ENCODE assay signal across 15 cellular contexts in genomic region chr3:99666201-99666600, GRCh38. TPM values are rescaled to one million over a fixed set of nuclear protein-coding genes. Genes with fewer than 3 reads are reported as not detected.
DNase-seq lines count a peak whose midpoint lies in the region; TF ChIP-seq lines count a peak whose summit lies in the region.
"Had no signal": no experiment of that assay in that cellular context is flagged by ENCODE, and none has a peak within 500 bp of the region (broad histone marks: within the 10 kb centered on the region; RNA-seq: fewer than 3 reads in every experiment).

No MANE protein-coding gene starts in this region.

- intact Hi-C loops in ascending aorta (cut with DNase I) (no loop called here), thyroid gland (cut with DNase I) (no loop called here), adrenal gland (cut with DNase I) (no loop called here), OCI-LY7 (cut with micrococcal nuclease; ENCODE audit: unreplicated experiment) (loop anchor here (5.0 to 10.0 kb wide), 2 partner anchors 86 to 1161 kb away; no protein-coding TSS in a partner anchor)

- no peaks in the 10 kb centered on the region for H3K79me2 ChIP-seq in OCI-LY7 (ENCODE audit: insufficient read depth, low read depth, low read length)

- H3K4me1 Mint-ChIP-seq in activated CD4-positive, alpha-beta memory T cell treated with anti-CD3 and anti-CD28 coated beads, Interleukin-2, amount 10 ng/mL, durations not matched to agents 7 days and 5 days: no peaks in the 10 kb centered on the region
- H3K4me1 Mint-ChIP-seq: naive thymus-derived CD8-positive, alpha-beta T cell had no signal

- WGBS in thyroid gland, 2 donors: 37 to 48% methylated on average over 1 of the region's 1 CpG
- WGBS in adrenal gland, 4 donors: 14 to 48% (median 37%) methylated on average over 1 of the region's 1 CpG

- peak in 1 of 2 donors; percentile 9 for TF ChIP-seq POLR2A in thyroid gland (IDR thresholded peaks at IDR 0.05)
- TF ChIP-seq POLR2A in adrenal gland (IDR thresholded peaks at IDR 0.05): no peak

- H3K9me3 Mint-ChIP-seq in activated CD4-positive, alpha-beta memory T cell treated with anti-CD3 and anti-CD28 coated beads, Interleukin-2, amount 10 ng/mL, durations not matched to agents 7 days and 5 days: no peaks in the 10 kb centered on the region
- H3K9me3 Mint-ChIP-seq: dendritic cell treated with granulocyte-macrophage colony-stimulating factor and Interleukin-4, amounts not matched to agents 40 ng/mL and 50 ng/mL, for 4 days had no signal

- H3K27me3 Mint-ChIP-seq in activated CD4-positive, alpha-beta memory T cell treated with anti-CD3 and anti-CD28 coated beads, Interleukin-2, amount 10 ng/mL, durations not matched to agents 7 days and 5 days: peaks cover 4% of the 10 kb centered on the region
- H3K27me3 Mint-ChIP-seq: dendritic cell treated with granulocyte-macrophage colony-stimulating factor and Interleukin-4, amounts not matched to agents 40 ng/mL and 50 ng/mL, for 4 days had no signal

- H3K27ac Mint-ChIP-seq in activated CD4-positive, alpha-beta memory T cell treated with anti-CD3 and anti-CD28 coated beads, Interleukin-2, amount 10 ng/mL, durations not matched to agents 7 days and 5 days: no peak overlapping the region
- H3K27ac Mint-ChIP-seq: activated CD8-positive, alpha-beta T cell treated with anti-CD3 and anti-CD28 coated beads, Interleukin-2, amount 10 ng/mL, durations not matched to agents 7 days and 5 days; dendritic cell treated with granulocyte-macrophage colony-stimulating factor and Interleukin-4, amounts not matched to agents 40 ng/mL and 50 ng/mL, for 4 days; naive thymus-derived CD8-positive, alpha-beta T cell had no signal

- no peak for TF ChIP-seq EP300 in Ishikawa (IDR thresholded peaks at IDR 0.05; ENCODE audit: borderline replicate concordance)

- POLR2A ChIA-PET in OCI-LY7 (lab: Charles Lee): no interaction called here
- POLR2A ChIA-PET in activated CD4-positive, alpha-beta memory T cell treated with anti-CD3 and anti-CD28 coated beads, Interleukin-2, amount 10 ng/mL, durations not matched to agents 7 days and 5 days (lab: Charles Lee): no interaction called here

- H3K9me3 ChIP-seq in ascending aorta (no peaks in the 10 kb centered on the region), thyroid gland (no peaks in the 10 kb centered on the region), adrenal gland (replicated peaks in 1 of 3) (no peaks in the 10 kb centered on the region), OCI-LY7 (ENCODE audit: low read length) (no peaks in the 10 kb centered on the region)
- H3K9me3 ChIP-seq: BLaER1 had no signal

- DNase-seq in ascending aorta (ENCODE audit: low spot score in 2 of 2): no peak
- peak; percentile 55 for DNase-seq in glomerular visceral epithelial cell (ENCODE audit: extremely low spot score)
- DNase-seq in thyroid gland: peak; percentile 52 to 54
- no peak for DNase-seq in adrenal gland
- no peak for DNase-seq in OCI-LY7 (ENCODE audit: low spot score)
- DNase-seq in activated CD4-positive, alpha-beta memory T cell treated with anti-CD3 and anti-CD28 coated beads, Interleukin-2, amount 10 ng/mL, durations not matched to agents 7 days and 5 days: no peak
- DNase-seq: activated CD8-positive, alpha-beta T cell treated with anti-CD3 and anti-CD28 coated beads, Interleukin-2, amount 10 ng/mL, durations not matched to agents 7 days and 5 days; naive thymus-derived CD8-positive, alpha-beta T cell; NCI-H1930; NCI-H526; PC-9; substantia nigra had no signal

- H3K27ac ChIP-seq in ascending aorta: peak overlapping the region; percentile 72 to 80
- peak overlapping the region; percentile 50 to 60 (median 56) for H3K27ac ChIP-seq in thyroid gland
- peak overlapping the region in 1 of 5 donors; percentile 4 for H3K27ac ChIP-seq in adrenal gland
- no peak overlapping the region for H3K27ac ChIP-seq in OCI-LY7 (ENCODE audit: low read depth, low read length, poor library complexity, severe bottlenecking)
- H3K27ac ChIP-seq: BLaER1, PC-9 had no signal

- no peak overlapping the region for H3K4me3 Mint-ChIP-seq in activated CD4-positive, alpha-beta memory T cell treated with anti-CD3 and anti-CD28 coated beads, Interleukin-2, amount 10 ng/mL, durations not matched to agents 7 days and 5 days
- H3K4me3 Mint-ChIP-seq: activated CD8-positive, alpha-beta T cell treated with anti-CD3 and anti-CD28 coated beads, Interleukin-2, amount 10 ng/mL, durations not matched to agents 7 days and 5 days; dendritic cell treated with granulocyte-macrophage colony-stimulating factor and Interleukin-4, amounts not matched to agents 40 ng/mL and 50 ng/mL, for 4 days; naive thymus-derived CD8-positive, alpha-beta T cell had no signal

- H3K27me3 ChIP-seq in ascending aorta: no peaks in the 10 kb centered on the region
- H3K27me3 ChIP-seq in thyroid gland: no peaks in the 10 kb centered on the region
- no peaks in the 10 kb centered on the region for H3K27me3 ChIP-seq in adrenal gland
- H3K27me3 ChIP-seq: BLaER1 had no signal

- TF ChIP-seq CTCF in ascending aorta (IDR thresholded peaks at IDR 0.05) (no peak), thyroid gland (IDR thresholded peaks at IDR 0.05) (no peak), adrenal gland (IDR thresholded peaks at IDR 0.05) (no peak), OCI-LY7 (conservative IDR thresholded peaks at IDR 0.05; ENCODE audit: low read length) (no peak)

- no peak overlapping the region for H2AFZ ChIP-seq in OCI-LY7 (ENCODE audit: low read length)
- H2AFZ ChIP-seq: PC-9 had no signal

- H3K36me3 ChIP-seq in ascending aorta (no peaks in the 10 kb centered on the region), thyroid gland (no peaks in the 10 kb centered on the region), adrenal gland (replicated peaks in 1 of 2) (no peaks in the 10 kb centered on the region), OCI-LY7 (ENCODE audit: insufficient read depth, low read length) (no peaks in the 10 kb centered on the region)
- H3K36me3 ChIP-seq: BLaER1 had no signal

- CTCF ChIA-PET in OCI-LY7 (lab: Charles Lee; ENCODE audit: unreplicated experiment): no interaction called here
- CTCF ChIA-PET in activated CD4-positive, alpha-beta memory T cell treated with anti-CD3 and anti-CD28 coated beads, Interleukin-2, amount 10 ng/mL, durations not matched to agents 7 days and 5 days (lab: Charles Lee): no interaction called here

- no peak overlapping the region for H3K4me2 ChIP-seq in OCI-LY7 (ENCODE audit: low read length)
- H3K4me2 ChIP-seq: BLaER1, PC-9 had no signal

- H3K4me1 ChIP-seq in ascending aorta (peaks cover 15 to 31% of the 10 kb centered on the region in 2 donors), thyroid gland (peaks cover 39 to 49% of the 10 kb centered on the region in 2 donors), adrenal gland (replicated peaks in 1 of 2) (no peaks in the 10 kb centered on the region), OCI-LY7 (ENCODE audit: insufficient read depth, low read length, poor library complexity, severe bottlenecking) (no peaks in the 10 kb centered on the region)
- H3K4me1 ChIP-seq: BLaER1 had no signal

- H3K36me3 Mint-ChIP-seq in activated CD4-positive, alpha-beta memory T cell treated with anti-CD3 and anti-CD28 coated beads, Interleukin-2, amount 10 ng/mL, durations not matched to agents 7 days and 5 days (ENCODE audit: low read depth): no peaks in the 10 kb centered on the region
- H3K36me3 Mint-ChIP-seq: naive thymus-derived CD8-positive, alpha-beta T cell had no signal

- H3K4me3 ChIP-seq in ascending aorta (peak overlapping the region in 1 of 2 donors; percentile 5), thyroid gland (replicated peaks in 1 of 3) (peak overlapping the region in 1 of 3 donors; percentile 0), adrenal gland (no peak overlapping the region), OCI-LY7 (ENCODE audit: low read depth, low read length, poor library complexity, severe bottlenecking) (no peak overlapping the region)
- H3K4me3 ChIP-seq: BLaER1, PC-9 had no signal

- no TSS peak for BruUV-seq in OCI-LY7 (replicated peaks; lab: Mats Ljungman, UMichigan)

- no peak for TF ChIP-seq RAD21 in Ishikawa (IDR thresholded peaks at IDR 0.05; ENCODE audit: low read depth)

- H3K9me2 ChIP-seq in OCI-LY7 (ENCODE audit: insufficient read depth, low read length): no peaks in the 10 kb centered on the region

- H4K20me1 ChIP-seq in OCI-LY7 (ENCODE audit: insufficient read depth, low read length): no peaks in the 10 kb centered on the region
- H4K20me1 ChIP-seq: BLaER1 had no signal

TF ChIP-seq in Ishikawa, 13 proteins besides CTCF, POLR2A, EP300 and RAD21:
- TF ChIP-seq MAX (IDR thresholded peaks at IDR 0.05): no peak
- TF ChIP-seq CEBPB (IDR thresholded peaks at IDR 0.05): peak; percentile 42; the same call in 1 of the 2 replicates
- no peak for TF ChIP-seq CREB1 (IDR thresholded peaks at IDR 0.05; ENCODE audit: low read depth)

RNA-seq across cellular contexts. Expression of gene COL8A1, which starts 27.8 kb away (rescaled TPM):
- total RNA-seq in ascending aorta (459 TPM), thyroid gland (100 to 1,000 TPM in 2 of 4 donors, 10 to 100 TPM in 2; 65.6 to 156 (median 95.6) TPM), adrenal gland (10 to 100 TPM; 10.7 to 59.2 (median 18.8) TPM), OCI-LY7 (2022) (0.10 and 0.20 TPM in 2 replicates)
- 10 to 100 TPM in 1 of 3 donors, 1 to 10 TPM in 2; 5.9 to 30.1 (median 7.7) TPM for polyA plus RNA-seq in adrenal gland
- not detected in 2 replicates for total RNA-seq in OCI-LY7 (2014; rRNA removed; shearing (Covaris generic))
- under 1 TPM; 0.10 to 0.13 TPM for total RNA-seq in activated CD4-positive, alpha-beta memory T cell treated with anti-CD3 and anti-CD28 coated beads, Interleukin-2, amount 10 ng/mL, durations not matched to agents 7 days and 5 days
- polyA plus RNA-seq: naive thymus-derived CD8-positive, alpha-beta T cell had no signal

Comparison
In these comparisons a context has a peak if more than half of its experiments do, and no peak if none do; other contexts are left out.
1. DNase-seq: peak in glomerular visceral epithelial cell (single experiment) and thyroid gland (2 of 2); none in ascending aorta (0 of 2), adrenal gland (0 of 7), OCI-LY7 (single experiment) and activated CD4-positive, alpha-beta memory T cell treated with anti-CD3 and anti-CD28 coated beads, Interleukin-2, amount 10 ng/mL, durations not matched to agents 7 days and 5 days (single experiment).
2. RNA of gene COL8A1, which starts 27.8 kb away (total RNA-seq): 459 TPM in ascending aorta (single experiment), 65.6 to 156 TPM in thyroid gland and 10.7 to 59.2 TPM in adrenal gland; 0.10 to 0.13 TPM in activated CD4-positive, alpha-beta memory T cell treated with anti-CD3 and anti-CD28 coated beads, Interleukin-2, amount 10 ng/mL, durations not matched to agents 7 days and 5 days and 0.10 to 0.20 TPM in OCI-LY7; every median in the first group is over 4 times any median in the second.